Comparison of ENCODE assay signal across 20 cellular contexts in genomic region chr5:172502410-172502809, GRCh38.
"Had no signal": no experiment of that assay in that cellular context is flagged by ENCODE, and none has a peak within 500 bp of the region (broad histone marks: within the 10 kb centered on the region; RNA-seq: fewer than 3 reads in every experiment).

No MANE protein-coding gene starts in this region.

- H3K36me3 Mint-ChIP-seq: activated naive CD4-positive, alpha-beta T cell treated with anti-CD3 and anti-CD28 coated beads, Interleukin-2, amount 10 ng/mL, durations not matched to agents 7 days and 5 days; mesothelial cell of epicardium; stimulated activated memory B cell treated with anti-CD40 and anti-IgM and Interleukin-4, amounts not matched to agents 10 μg/mL and 1 μg/mL and 100 μg/mL, for 72 hours had no signal

- H3K9me3 Mint-ChIP-seq: activated naive CD4-positive, alpha-beta T cell treated with anti-CD3 and anti-CD28 coated beads, Interleukin-2, amount 10 ng/mL, durations not matched to agents 7 days and 5 days; activated T-cell treated with anti-CD3 and anti-CD28 coated beads, Interleukin-2, amount 50 U/mL, for 24 hours; activated T-helper 2 cell treated with anti-CD3 and anti-CD28 coated beads, Interferon-gamma antibody, Interleukin-2, Interleukin-4, amounts not matched to agents 10 μg/mL and 5 μg/mL and 100 μg/mL, durations not matched to agents 14 hours and 24 hours and 36 hours; effector memory CD8-positive, alpha-beta T cell; mesothelial cell of epicardium; nephron progenitor cell; stimulated activated memory B cell treated with anti-CD40 and anti-IgM and Interleukin-4, amounts not matched to agents 10 μg/mL and 1 μg/mL and 100 μg/mL, for 72 hours had no signal

- H3K4me3 Mint-ChIP-seq: activated naive CD4-positive, alpha-beta T cell treated with anti-CD3 and anti-CD28 coated beads, Interleukin-2, amount 10 ng/mL, durations not matched to agents 7 days and 5 days; activated T-cell treated with anti-CD3 and anti-CD28 coated beads, Interleukin-2, amount 50 U/mL, for 24 hours; effector memory CD8-positive, alpha-beta T cell; mesothelial cell of epicardium; nephron progenitor cell; stimulated activated memory B cell treated with anti-CD40 and anti-IgM and Interleukin-4, amounts not matched to agents 10 μg/mL and 1 μg/mL and 100 μg/mL, for 72 hours had no signal

- H3K9me3 ChIP-seq: breast epithelium, right lobe of liver, spleen, tibial artery had no signal

- H3K27ac ChIP-seq: right lobe of liver, spleen, tibial artery, WERI-Rb-1 had no signal

- H3K27ac Mint-ChIP-seq: activated naive CD4-positive, alpha-beta T cell treated with anti-CD3 and anti-CD28 coated beads, Interleukin-2, amount 10 ng/mL, durations not matched to agents 7 days and 5 days; activated T-cell treated with anti-CD3 and anti-CD28 coated beads, Interleukin-2, amount 50 U/mL, for 24 hours; activated T-helper 2 cell treated with anti-CD3 and anti-CD28 coated beads, Interferon-gamma antibody, Interleukin-2, Interleukin-4, amounts not matched to agents 10 μg/mL and 5 μg/mL and 100 μg/mL, durations not matched to agents 14 hours and 24 hours and 36 hours; effector memory CD8-positive, alpha-beta T cell; mesothelial cell of epicardium; nephron progenitor cell; stimulated activated memory B cell treated with anti-CD40 and anti-IgM and Interleukin-4, amounts not matched to agents 10 μg/mL and 1 μg/mL and 100 μg/mL, for 72 hours had no signal

- H3K4me3 ChIP-seq: breast epithelium, lung, right lobe of liver, spleen, tibial artery had no signal

- H3K27me3 ChIP-seq: breast epithelium, right lobe of liver, tibial artery had no signal

- ATAC-seq: effector memory CD8-positive, alpha-beta T cell had no signal

- H3K36me3 ChIP-seq: breast epithelium, right lobe of liver, spleen, tibial artery, WERI-Rb-1 had no signal

- H3K4me1 Mint-ChIP-seq: activated naive CD4-positive, alpha-beta T cell treated with anti-CD3 and anti-CD28 coated beads, Interleukin-2, amount 10 ng/mL, durations not matched to agents 7 days and 5 days; stimulated activated memory B cell treated with anti-CD40 and anti-IgM and Interleukin-4, amounts not matched to agents 10 μg/mL and 1 μg/mL and 100 μg/mL, for 72 hours had no signal

- DNase-seq: activated CD4-positive, alpha-beta T cell treated with anti-CD3 and anti-CD28 coated beads for 1 hour; activated CD4-positive, alpha-beta T cell treated with anti-CD3 and anti-CD28 coated beads, Interleukin-2, amount 50 U/mL, for 48 hours; activated naive CD4-positive, alpha-beta T cell treated with anti-CD3 and anti-CD28 coated beads, Interleukin-2, amount 10 ng/mL, durations not matched to agents 7 days and 5 days; dermis blood vessel endothelial cell; effector memory CD8-positive, alpha-beta T cell; foreskin fibroblast; nephron progenitor cell; occipital lobe; stimulated activated CD4-positive, alpha-beta T cell treated with anti-CD3 and anti-CD28 coated beads, Interleukin-4, amount 100 ng/mL, for 4 hours; SW 1271 had no signal

- H3K4me1 ChIP-seq: breast epithelium, right lobe of liver had no signal
